1 cellular context compared by ENCODE assay signal in genomic region chr10:29554660-29555059, GRCh38.
TF ChIP-seq lines count a peak whose summit lies in the region.

No MANE protein-coding gene starts in this region.

TF ChIP-seq in HepG2, 621 proteins besides CTCF, POLR2A, EP300 and RAD21:
- no peak for TF ChIP-seq AHDC1 (CRISPR knock-in tag; IDR thresholded peaks at IDR 0.05; ENCODE audit: borderline replicate concordance)
